19 cellular contexts compared by ENCODE assay signal in genomic region chr2:146415291-146415690, GRCh38.
"Had no signal": no experiment of that assay in that cellular context is flagged by ENCODE, and none has a peak within 500 bp of the region (broad histone marks: within the 10 kb centered on the region; RNA-seq: fewer than 3 reads in every experiment).

No MANE protein-coding gene starts in this region.

- H3K4me1 ChIP-seq: body of pancreas, tibial artery, uterus had no signal

- H3K9me3 ChIP-seq: body of pancreas, tibial artery, uterus had no signal

- H3K36me3 Mint-ChIP-seq: activated CD8-positive, alpha-beta memory T cell treated with anti-CD3 and anti-CD28 coated beads, Interleukin-2, amount 10 ng/mL, durations not matched to agents 7 days and 5 days; activated naive CD4-positive, alpha-beta T cell treated with anti-CD3 and anti-CD28 coated beads, Interleukin-2, amount 50 U/mL, for 24 hours; naive B cell; stimulated activated effector memory CD8-positive, alpha-beta T cell treated with anti-CD3 and anti-CD28 coated beads, Interleukin-12 subunit alpha, Interleukin-12 subunit beta, amount 100 ng/mL, for 72 hours had no signal

- H3K27ac ChIP-seq: body of pancreas, coronary artery, skin epidermis, tibial artery, uterus had no signal

- H3K27me3 Mint-ChIP-seq: activated CD8-positive, alpha-beta memory T cell treated with anti-CD3 and anti-CD28 coated beads, Interleukin-2, amount 10 ng/mL, durations not matched to agents 7 days and 5 days; activated naive CD4-positive, alpha-beta T cell treated with anti-CD3 and anti-CD28 coated beads, Interleukin-2, amount 50 U/mL, for 24 hours; activated T-cell treated with anti-CD3 and anti-CD28 coated beads, Interleukin-2, amount 50 U/mL, for 24 hours; naive B cell had no signal

- H3K36me3 ChIP-seq: tibial artery, uterus had no signal

- H3K9me3 Mint-ChIP-seq: activated naive CD4-positive, alpha-beta T cell treated with anti-CD3 and anti-CD28 coated beads, Interleukin-2, amount 50 U/mL, for 24 hours; activated T-cell treated with anti-CD3 and anti-CD28 coated beads, Interleukin-2, amount 50 U/mL, for 24 hours; naive B cell had no signal

- H3K4me3 ChIP-seq: body of pancreas, coronary artery, lung, skin epidermis, tibial artery, uterus had no signal

- H3K4me1 Mint-ChIP-seq: activated CD8-positive, alpha-beta memory T cell treated with anti-CD3 and anti-CD28 coated beads, Interleukin-2, amount 10 ng/mL, durations not matched to agents 7 days and 5 days; activated naive CD4-positive, alpha-beta T cell treated with anti-CD3 and anti-CD28 coated beads, Interleukin-2, amount 50 U/mL, for 24 hours; naive B cell; stimulated activated effector memory CD8-positive, alpha-beta T cell treated with anti-CD3 and anti-CD28 coated beads, Interleukin-12 subunit alpha, Interleukin-12 subunit beta, amount 100 ng/mL, for 72 hours had no signal

- H3K27me3 ChIP-seq: body of pancreas, tibial artery, uterus had no signal

- H3K27ac Mint-ChIP-seq: activated CD8-positive, alpha-beta memory T cell treated with anti-CD3 and anti-CD28 coated beads, Interleukin-2, amount 10 ng/mL, durations not matched to agents 7 days and 5 days; activated naive CD4-positive, alpha-beta T cell treated with anti-CD3 and anti-CD28 coated beads, Interleukin-2, amount 50 U/mL, for 24 hours; activated T-cell treated with anti-CD3 and anti-CD28 coated beads, Interleukin-2, amount 50 U/mL, for 24 hours; naive B cell; stimulated activated effector memory CD8-positive, alpha-beta T cell treated with anti-CD3 and anti-CD28 coated beads, Interleukin-12 subunit alpha, Interleukin-12 subunit beta, amount 100 ng/mL, for 72 hours had no signal

- DNase-seq: activated CD8-positive, alpha-beta memory T cell treated with anti-CD3 and anti-CD28 coated beads, Interleukin-2, amount 10 ng/mL, durations not matched to agents 7 days and 5 days; activated effector memory CD4-positive, alpha-beta T cell treated with Interleukin-2 at 50 U/mL for 16 hours; activated T-cell treated with anti-CD3 and anti-CD28 coated beads, Interleukin-2, amount 50 U/mL, for 24 hours; amniotic stem cell; body of pancreas; central memory CD4-positive, alpha-beta T cell; effector memory CD4-positive, alpha-beta T cell; hippocampal formation; left cardiac atrium; naive B cell; posterior cingulate gyrus; tibial artery; uterus had no signal

- H3K4me3 Mint-ChIP-seq: activated CD8-positive, alpha-beta memory T cell treated with anti-CD3 and anti-CD28 coated beads, Interleukin-2, amount 10 ng/mL, durations not matched to agents 7 days and 5 days; activated naive CD4-positive, alpha-beta T cell treated with anti-CD3 and anti-CD28 coated beads, Interleukin-2, amount 50 U/mL, for 24 hours; activated T-cell treated with anti-CD3 and anti-CD28 coated beads, Interleukin-2, amount 50 U/mL, for 24 hours; naive B cell; stimulated activated effector memory CD8-positive, alpha-beta T cell treated with anti-CD3 and anti-CD28 coated beads, Interleukin-12 subunit alpha, Interleukin-12 subunit beta, amount 100 ng/mL, for 72 hours had no signal

- ATAC-seq: activated CD4-positive, CD25-positive, alpha-beta regulatory T cell treated with anti-CD3 and anti-CD28 coated beads, Interleukin-2, amount 50 U/mL, for 24 hours; activated CD8-positive, alpha-beta memory T cell treated with anti-CD3 and anti-CD28 coated beads, Interleukin-2, amount 10 ng/mL, durations not matched to agents 7 days and 5 days; body of pancreas; left cardiac atrium; stimulated activated effector memory CD8-positive, alpha-beta T cell treated with anti-CD3 and anti-CD28 coated beads, Interleukin-12 subunit alpha, Interleukin-12 subunit beta, amount 100 ng/mL, for 72 hours had no signal
